8 cellular contexts compared by ENCODE assay signal in genomic region chr3:66393486-66394260, GRCh38.
DNase-seq lines count a peak whose midpoint lies in the region; ATAC-seq, FAIRE-seq and TF ChIP-seq lines count a peak whose summit lies in the region.

No MANE protein-coding gene starts in this region.

- H3K9me3 ChIP-seq in BLaER1 (no peaks in the 10 kb centered on the region), mucosa of descending colon (no peaks in the 10 kb centered on the region)

- H3K36me3 ChIP-seq in BLaER1 (peaks cover 75% of the 10 kb centered on the region), mucosa of descending colon (ENCODE audit: low read depth) (peaks cover 7% of the 10 kb centered on the region)

- no peak for TF ChIP-seq CTCF in mucosa of descending colon (IDR thresholded peaks at IDR 0.05)

- H3K4me1 ChIP-seq in BLaER1 (peaks cover 100% of the 10 kb centered on the region), mucosa of descending colon (ENCODE audit: low read depth) (no peaks in the 10 kb centered on the region)

- H3K4me3 ChIP-seq in BLaER1: peak overlapping the region; percentile 49
- H3K4me3 ChIP-seq in Jurkat, Clone E6-1 (ENCODE audit: low read length): peak overlapping the region; percentile 44
- no peak overlapping the region for H3K4me3 ChIP-seq in mucosa of descending colon

- peak overlapping the region; percentile 63 for H3K9ac ChIP-seq in BLaER1

- H3K27me3 ChIP-seq in BLaER1: no peaks in the 10 kb centered on the region

- peak; percentile 97 for DNase-seq in Jurkat, Clone E6-1 (ENCODE audit: low read depth, low spot score)
- DNase-seq in activated naive CD4-positive, alpha-beta T cell treated with Interleukin-2 at 50 U/mL for 16 hours: peak; percentile 41
- no peak for DNase-seq in mucosa of descending colon
- no peak for DNase-seq in frontal cortex (ENCODE audit: low spot score in 2 of 2)
- DNase-seq in inferior parietal cortex (ENCODE audit: extremely low spot score): no peak
- no peak for DNase-seq in AG08395 (ENCODE audit: low spot score)

- intact Hi-C loops in mucosa of descending colon (cut with DNase I, micrococcal nuclease): no loop called here

- no peak for FAIRE-seq in frontal cortex (lab: Jason Lieb, UNC)

- peak overlapping the region; percentile 92 for H3K4me2 ChIP-seq in BLaER1

- H3K27ac ChIP-seq in BLaER1: peak overlapping the region; percentile 73

- ATAC-seq in GM21367 (IDR thresholded peaks at IDR 0.05; ENCODE audit: unreplicated experiment) (peak; percentile 84), mucosa of descending colon (peak; percentile 72)

- H4K20me1 ChIP-seq in BLaER1: peaks cover 81% of the 10 kb centered on the region

Comparison
In these comparisons a context has a peak if more than half of its experiments do, and no peak if none do; other contexts are left out.
1. DNase-seq: peak in Jurkat, Clone E6-1 (single experiment) and activated naive CD4-positive, alpha-beta T cell treated with Interleukin-2 at 50 U/mL for 16 hours (single experiment); none in mucosa of descending colon (0 of 3), frontal cortex (0 of 2), inferior parietal cortex (single experiment) and AG08395 (single experiment).